Comparison of ENCODE assay signal across 8 cellular contexts in the genomic region with DNA sequence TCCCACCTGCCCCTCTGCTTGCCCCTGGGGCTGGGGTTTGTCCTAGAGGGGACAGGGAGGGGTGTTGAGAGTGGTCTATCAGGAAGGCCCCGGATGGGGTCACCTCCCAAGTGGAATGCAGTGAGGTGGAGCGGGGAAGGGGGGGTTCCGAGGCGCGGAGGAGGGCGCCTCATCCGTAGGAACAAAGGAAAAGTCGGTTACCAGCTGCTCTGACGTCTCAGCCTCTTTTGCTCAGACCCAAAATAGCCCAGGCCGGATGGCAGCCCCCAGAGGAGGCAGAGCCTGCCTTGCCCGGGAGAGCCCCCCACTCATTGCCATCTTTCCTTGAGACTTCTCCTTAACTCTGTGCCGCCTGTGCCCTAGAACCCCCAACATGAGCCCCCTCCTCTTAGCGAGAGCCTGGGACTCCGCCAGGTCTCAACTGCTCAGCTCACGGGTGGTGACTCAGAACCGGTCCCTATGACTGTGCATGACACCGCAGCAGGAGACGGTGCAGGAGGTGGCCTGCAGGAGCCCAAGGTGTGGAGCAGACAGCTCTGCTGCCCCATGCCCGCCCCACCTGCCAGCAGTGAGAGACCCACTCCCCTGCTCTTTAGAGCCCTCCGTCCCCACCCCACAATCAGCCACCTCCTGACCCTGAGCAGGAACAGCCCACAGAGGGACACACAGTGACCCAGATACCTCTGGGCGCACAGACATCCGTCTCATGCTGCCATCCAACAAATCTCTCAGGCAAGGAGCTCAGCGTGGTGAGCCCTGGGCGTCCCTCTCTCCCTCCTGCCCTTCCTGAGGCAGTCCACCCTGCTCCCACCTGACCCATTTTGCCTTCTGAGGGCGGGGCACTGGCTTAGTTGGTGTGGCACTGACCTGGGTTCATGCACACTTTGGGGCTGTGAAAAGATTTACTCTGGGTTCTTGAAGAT. TPM values are rescaled to one million over a fixed set of nuclear protein-coding genes. Genes with fewer than 3 reads are reported as not detected.
DNase-seq lines count a peak whose midpoint lies in the region; ATAC-seq and TF ChIP-seq lines count a peak whose summit lies in the region.

No MANE protein-coding gene starts in this region.

- H3K36me3 ChIP-seq in naive thymus-derived CD4-positive, alpha-beta T cell (ENCODE audit: control insufficient read depth in 2 of 3, insufficient read depth in 3 of 3, low read length in 3 of 3), result no peaks in the 10 kb centered on the region

- no peaks in the 10 kb centered on the region for H3K4me1 ChIP-seq in naive thymus-derived CD4-positive, alpha-beta T cell (ENCODE audit: control insufficient read depth in 2 of 2, insufficient read depth in 2 of 2, low read length in 2 of 2)

- peak overlapping the region; percentile 36 for H3K27ac Mint-ChIP-seq in CD4-positive, alpha-beta T cell
- H3K27ac Mint-ChIP-seq in HFFc6, result peak overlapping the region; percentile 56
- peak overlapping the region; percentile 29 for H3K27ac Mint-ChIP-seq in activated T-helper 17 cell treated with anti-CD3 and anti-CD28 coated beads, Interleukin-2, amount 50 U/mL, for 72 hours
- peak overlapping the region in 2 of 9 donors; percentile 14 to 55 for H3K27ac Mint-ChIP-seq in naive thymus-derived CD4-positive, alpha-beta T cell

- intact Hi-C loops in CD4-positive, alpha-beta T cell (cut with DNase I, micrococcal nuclease), result no loop called here
- intact Hi-C loops in naive thymus-derived CD4-positive, alpha-beta T cell (cut with micrococcal nuclease), result loop anchor here in 1 of 2 donors (2.0 kb wide), 1 partner anchor 18 kb away; no protein-coding TSS in a partner anchor
- intact Hi-C loops in left ventricle myocardium superior (cut with micrococcal nuclease), result no loop called here

- H3K27me3 Mint-ChIP-seq in CD4-positive, alpha-beta T cell, result no peaks in the 10 kb centered on the region
- peaks cover 2% of the 10 kb centered on the region for H3K27me3 Mint-ChIP-seq in HFFc6 (ENCODE audit: insufficient read depth)
- no peaks in the 10 kb centered on the region for H3K27me3 Mint-ChIP-seq in activated T-helper 17 cell treated with anti-CD3 and anti-CD28 coated beads, Interleukin-2, amount 50 U/mL, for 72 hours
- no peaks in the 10 kb centered on the region for H3K27me3 Mint-ChIP-seq in naive thymus-derived CD4-positive, alpha-beta T cell

- POLR2A ChIA-PET in CD4-positive, alpha-beta T cell (lab: Charles Lee), result no interaction called here
- POLR2A ChIA-PET in naive thymus-derived CD4-positive, alpha-beta T cell (lab: Charles Lee), result interaction anchor here (0.5 to 0.9 kb wide), 3 partner anchors 14 to 1113 kb away, joined by 3 read pairs; no protein-coding TSS in a partner anchor

- H3K4me3 ChIP-seq in naive thymus-derived CD4-positive, alpha-beta T cell (ENCODE audit: low read length), result no peak overlapping the region

- no peaks in the 10 kb centered on the region for H3K27me3 ChIP-seq in CD4-positive, alpha-beta T cell (ENCODE audit: control insufficient read depth, insufficient read depth, low read length)
- no peaks in the 10 kb centered on the region for H3K27me3 ChIP-seq in naive thymus-derived CD4-positive, alpha-beta T cell (ENCODE audit: control insufficient read depth in 2 of 2, insufficient read depth in 2 of 2, low read length in 2 of 2)

- H3K9me3 ChIP-seq in CD4-positive, alpha-beta T cell (ENCODE audit: control insufficient read depth, low read length), result no peaks in the 10 kb centered on the region
- H3K9me3 ChIP-seq in naive thymus-derived CD4-positive, alpha-beta T cell (ENCODE audit: control insufficient read depth in 2 of 3, low read length in 3 of 3), result no peaks in the 10 kb centered on the region

- no peak for TF ChIP-seq CTCF in CD4-positive, alpha-beta T cell (IDR thresholded peaks at IDR 0.05)
- TF ChIP-seq CTCF in HFFc6 (IDR thresholded peaks at IDR 0.05), result no peak

- H3K9me3 Mint-ChIP-seq in CD4-positive, alpha-beta T cell, result no peaks in the 10 kb centered on the region
- H3K9me3 Mint-ChIP-seq in HFFc6, result no peaks in the 10 kb centered on the region
- no peaks in the 10 kb centered on the region for H3K9me3 Mint-ChIP-seq in activated T-helper 17 cell treated with anti-CD3 and anti-CD28 coated beads, Interleukin-2, amount 50 U/mL, for 72 hours
- no peaks in the 10 kb centered on the region for H3K9me3 Mint-ChIP-seq in naive thymus-derived CD4-positive, alpha-beta T cell

- CTCF ChIA-PET in CD4-positive, alpha-beta T cell (lab: Charles Lee), result no interaction called here
- CTCF ChIA-PET in naive thymus-derived CD4-positive, alpha-beta T cell (lab: Charles Lee), result interaction anchor here (0.7 kb wide), 1 partner anchor 100 kb away, joined by 4 read pairs; no protein-coding TSS in a partner anchor

- H3K36me3 Mint-ChIP-seq in CD4-positive, alpha-beta T cell (ENCODE audit: low read depth), result peaks cover 10% of the 10 kb centered on the region
- H3K36me3 Mint-ChIP-seq in HFFc6 (ENCODE audit: low read depth), result peaks cover 16% of the 10 kb centered on the region
- H3K36me3 Mint-ChIP-seq in activated T-helper 17 cell treated with anti-CD3 and anti-CD28 coated beads, Interleukin-2, amount 50 U/mL, for 72 hours (ENCODE audit: low read depth), result peaks cover 36% of the 10 kb centered on the region
- H3K36me3 Mint-ChIP-seq in naive thymus-derived CD4-positive, alpha-beta T cell, result peaks cover 0 to 4% (median 0%) of the 10 kb centered on the region in 5 donors

- no peak for DNase-seq in CD4-positive, alpha-beta T cell
- DNase-seq in HFFc6, result peak; percentile 33
- DNase-seq in naive thymus-derived CD4-positive, alpha-beta T cell, result no peak
- no peak for DNase-seq in AG20443 (ENCODE audit: low spot score)
- no peak for DNase-seq in cerebellar cortex (ENCODE audit: low spot score)
- no peak for DNase-seq in left ventricle myocardium superior

- H3K27ac ChIP-seq in CD4-positive, alpha-beta T cell (ENCODE audit: low read depth, low read length), result no peak overlapping the region
- no peak overlapping the region for H3K27ac ChIP-seq in naive thymus-derived CD4-positive, alpha-beta T cell (ENCODE audit: low read depth, low read length)

- H3K4me1 Mint-ChIP-seq in CD4-positive, alpha-beta T cell (ENCODE audit: low read depth), result peaks cover 7% of the 10 kb centered on the region
- peaks cover 22% of the 10 kb centered on the region for H3K4me1 Mint-ChIP-seq in HFFc6 (ENCODE audit: low read depth)
- H3K4me1 Mint-ChIP-seq in activated T-helper 17 cell treated with anti-CD3 and anti-CD28 coated beads, Interleukin-2, amount 50 U/mL, for 72 hours, result peaks cover 10% of the 10 kb centered on the region
- peaks cover 4 to 14% (median 8%) of the 10 kb centered on the region in 7 donors for H3K4me1 Mint-ChIP-seq in naive thymus-derived CD4-positive, alpha-beta T cell

- no peak overlapping the region for H3K4me3 Mint-ChIP-seq in CD4-positive, alpha-beta T cell
- H3K4me3 Mint-ChIP-seq in HFFc6, result no peak overlapping the region
- H3K4me3 Mint-ChIP-seq in activated T-helper 17 cell treated with anti-CD3 and anti-CD28 coated beads, Interleukin-2, amount 50 U/mL, for 72 hours, result no peak overlapping the region
- H3K4me3 Mint-ChIP-seq in naive thymus-derived CD4-positive, alpha-beta T cell, result peak overlapping the region in 3 of 10 donors; percentile 33 to 50 (median 38)

- no peak for ATAC-seq in CD4-positive, alpha-beta T cell (ENCODE audit: poor library complexity)
- peak; percentile 92 for ATAC-seq in activated T-helper 17 cell treated with anti-CD3 and anti-CD28 coated beads, Interleukin-2, amount 50 U/mL, for 72 hours (replicated peaks)
- peak; percentile 33 for ATAC-seq in naive thymus-derived CD4-positive, alpha-beta T cell
- ATAC-seq in HG03521 (IDR thresholded peaks at IDR 0.05; ENCODE audit: unreplicated experiment), result no peak
- no peak for ATAC-seq in left ventricle myocardium superior

RNA-seq across cellular contexts. Expression of a gene that starts 13.1 kb away (rescaled TPM):
- 10 to 100 TPM; 15.5 to 20.7 TPM for total RNA-seq in CD4-positive, alpha-beta T cell
- total RNA-seq in HFFc6 (2021; fragmentation: NEBNext Ultra II Directional; extraction: Animal tissue kit (Norgen Biotek cat#: 25700)), result 10 to 100 TPM in 5 of 6 experiments, 1 to 10 TPM in 1; 9.6 to 14.7 (median 12.2) TPM
- total RNA-seq in activated T-helper 17 cell treated with anti-CD3 and anti-CD28 coated beads, Interleukin-2, amount 50 U/mL, for 72 hours, result 10 to 100 TPM; 16.8 to 40.9 TPM
- 10 to 100 TPM in 3 of 5 experiments, 1 to 10 TPM in 2; 9.6 to 13.4 (median 10.5) TPM for total RNA-seq in naive thymus-derived CD4-positive, alpha-beta T cell
- polyA plus RNA-seq in naive thymus-derived CD4-positive, alpha-beta T cell, result 1 to 10 TPM; 1.2 to 3.2 TPM
- 3.0 TPM for total RNA-seq in left ventricle myocardium superior

RNA-seq across cellular contexts. Expression of a gene that starts 23.0 kb away (rescaled TPM):
- 100 to 1,000 TPM in 1 of 2 experiments, 10 to 100 TPM in 1; 96.1 to 103 TPM for total RNA-seq in CD4-positive, alpha-beta T cell
- 10 to 100 TPM; 70.1 to 91.4 (median 83.4) TPM for total RNA-seq in HFFc6 (2021; fragmentation: NEBNext Ultra II Directional; extraction: Animal tissue kit (Norgen Biotek cat#: 25700))
- 10 to 100 TPM; 54.6 to 82.3 TPM for total RNA-seq in activated T-helper 17 cell treated with anti-CD3 and anti-CD28 coated beads, Interleukin-2, amount 50 U/mL, for 72 hours
- 100 to 1,000 TPM in 2 of 5 experiments, 10 to 100 TPM in 3; 50.5 to 107 (median 72.0) TPM for total RNA-seq in naive thymus-derived CD4-positive, alpha-beta T cell
- 100 to 1,000 TPM; 126 to 156 TPM for polyA plus RNA-seq in naive thymus-derived CD4-positive, alpha-beta T cell
- total RNA-seq in left ventricle myocardium superior, result 79.8 TPM

RNA-seq across cellular contexts. Expression of a gene that starts 23.1 kb away (rescaled TPM):
- 10 to 100 TPM; 14.0 to 14.4 TPM for total RNA-seq in CD4-positive, alpha-beta T cell
- 10 to 100 TPM; 17.8 to 20.6 (median 18.6) TPM for total RNA-seq in HFFc6 (2021; fragmentation: NEBNext Ultra II Directional; extraction: Animal tissue kit (Norgen Biotek cat#: 25700))
- total RNA-seq in activated T-helper 17 cell treated with anti-CD3 and anti-CD28 coated beads, Interleukin-2, amount 50 U/mL, for 72 hours, result 1 to 10 TPM; 5.3 to 7.6 TPM
- 10 to 100 TPM in 4 of 5 experiments, 1 to 10 TPM in 1; 9.5 to 22.4 (median 13.4) TPM for total RNA-seq in naive thymus-derived CD4-positive, alpha-beta T cell
- 10 to 100 TPM; 11.8 to 12.9 TPM for polyA plus RNA-seq in naive thymus-derived CD4-positive, alpha-beta T cell
- total RNA-seq in left ventricle myocardium superior, result 13.2 TPM

RNA-seq across cellular contexts. Expression of a gene that starts 32.2 kb away (rescaled TPM):
- 10 to 100 TPM in 1 of 2 experiments, 1 to 10 TPM in 1; 8.5 to 11.5 TPM for total RNA-seq in CD4-positive, alpha-beta T cell
- 10 to 100 TPM; 10.3 to 18.6 (median 16.8) TPM for total RNA-seq in HFFc6 (2021; fragmentation: NEBNext Ultra II Directional; extraction: Animal tissue kit (Norgen Biotek cat#: 25700))
- total RNA-seq in activated T-helper 17 cell treated with anti-CD3 and anti-CD28 coated beads, Interleukin-2, amount 50 U/mL, for 72 hours, result 10 to 100 TPM; 11.9 to 21.2 TPM
- total RNA-seq in naive thymus-derived CD4-positive, alpha-beta T cell, result 10 to 100 TPM; 12.3 to 22.7 (median 17.2) TPM
- 10 to 100 TPM; 10.2 to 15.9 TPM for polyA plus RNA-seq in naive thymus-derived CD4-positive, alpha-beta T cell
- total RNA-seq in left ventricle myocardium superior, result 24.0 TPM

RNA-seq across cellular contexts. Expression of a gene that starts 38.8 kb away (rescaled TPM):
- total RNA-seq in CD4-positive, alpha-beta T cell, result under 1 TPM; 0.81 to 0.96 TPM
- 1 to 10 TPM; 2.4 to 3.1 (median 2.7) TPM for total RNA-seq in HFFc6 (2021; fragmentation: NEBNext Ultra II Directional; extraction: Animal tissue kit (Norgen Biotek cat#: 25700))
- total RNA-seq in activated T-helper 17 cell treated with anti-CD3 and anti-CD28 coated beads, Interleukin-2, amount 50 U/mL, for 72 hours, result under 1 TPM; 0.15 to 0.48 TPM
- total RNA-seq in naive thymus-derived CD4-positive, alpha-beta T cell, result under 1 TPM in 3 of 5 experiments, not detected in 2; 0.22 to 0.85 (median 0.44) TPM
- not detected for polyA plus RNA-seq in naive thymus-derived CD4-positive, alpha-beta T cell
- total RNA-seq in left ventricle myocardium superior, result 3.3 TPM

Comparison
In these comparisons a context has a peak if more than half of its experiments do, and no peak if none do; other contexts are left out.
1. ATAC-seq: peak in activated T-helper 17 cell treated with anti-CD3 and anti-CD28 coated beads, Interleukin-2, amount 50 U/mL, for 72 hours (single experiment) and naive thymus-derived CD4-positive, alpha-beta T cell (single experiment); none in CD4-positive, alpha-beta T cell (single experiment), HG03521 (single experiment) and left ventricle myocardium superior (single experiment).